In the genomic region with DNA sequence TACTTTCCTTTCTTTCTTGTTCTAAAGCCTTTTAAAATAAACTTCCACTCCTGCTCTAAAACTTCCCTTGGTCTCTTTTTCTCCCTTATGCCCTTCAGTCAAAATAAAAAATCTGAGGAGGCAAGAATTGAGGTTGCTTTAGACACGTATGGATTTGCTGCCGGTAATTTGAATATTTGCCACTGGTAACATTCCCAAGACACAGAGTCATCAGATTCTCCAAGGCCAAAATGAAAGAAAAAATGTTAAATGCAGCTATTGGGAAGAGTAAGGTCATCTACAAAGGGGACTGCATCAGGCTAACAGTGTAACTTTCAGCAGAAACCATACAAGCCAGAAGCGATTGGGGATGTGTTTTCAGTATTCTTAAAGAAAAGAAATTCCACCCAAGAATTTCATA, we compare ENCODE assay signal across 29 cellular contexts.
DNase-seq lines count a peak whose midpoint lies in the region; ATAC-seq, FAIRE-seq and TF ChIP-seq lines count a peak whose summit lies in the region.
"Had no signal": no experiment of that assay in that cellular context is flagged by ENCODE, and none has a peak within 500 bp of the region (broad histone marks: within the 10 kb centered on the region; RNA-seq: fewer than 3 reads in every experiment).

No MANE protein-coding gene starts in this region.

- no peaks in the 10 kb centered on the region for H3K79me2 ChIP-seq in keratinocyte (ENCODE audit: control insufficient read depth, insufficient read depth, low read length)
- H3K79me2 ChIP-seq: parathyroid adenoma had no signal

- TF ChIP-seq EP300 in tibial nerve (IDR thresholded peaks at IDR 0.05): no peak

- H3K27ac ChIP-seq in keratinocyte (ENCODE audit: control insufficient read depth, insufficient read depth, low read length) (no peak overlapping the region), tibial nerve (no peak overlapping the region)
- H3K27ac ChIP-seq: BLaER1, HL-60, neural progenitor cell, parathyroid adenoma, SJSA1, testis, uterus, WERI-Rb-1 had no signal

- H3K9me3 ChIP-seq in keratinocyte (ENCODE audit: control insufficient read depth, low read depth, low read length): no peaks in the 10 kb centered on the region
- H3K9me3 ChIP-seq in tibial nerve: no peaks in the 10 kb centered on the region
- H3K9me3 ChIP-seq: BLaER1, SJSA1, testis, uterus had no signal

- no peak for ATAC-seq in HG02642 (IDR thresholded peaks at IDR 0.05; ENCODE audit: poor library complexity, unreplicated experiment)

- peak overlapping the region; percentile 1 for H3K4me2 ChIP-seq in keratinocyte (ENCODE audit: control insufficient read depth, extremely low read depth, insufficient read depth, low read depth, low read length)
- H3K4me2 ChIP-seq: BLaER1, neural progenitor cell, smooth muscle cell had no signal

- FAIRE-seq in bronchial epithelial cell (lab: Jason Lieb, UNC) (no peak), keratinocyte (lab: Jason Lieb, UNC) (no peak)
- FAIRE-seq: GM12891 had no signal

- 27 to 36% methylated on average over 3 of the region's 3 CpGs for WGBS in tibial nerve, 2 donors

- no peaks in the 10 kb centered on the region for H4K20me1 ChIP-seq in keratinocyte (ENCODE audit: control insufficient read depth, extremely low read depth, insufficient read depth, low read length)
- H4K20me1 ChIP-seq: BLaER1 had no signal

- no peak for TF ChIP-seq CTCF in bronchial epithelial cell (IDR thresholded peaks at IDR 0.05; ENCODE audit: insufficient read depth, low read length, severe bottlenecking)
- no peak for TF ChIP-seq CTCF in keratinocyte (optimal IDR thresholded peaks at IDR 0.05 in 1 of 3, IDR thresholded peaks at IDR 0.05 in 1 of 3, conservative IDR thresholded peaks at IDR 0.05 in 1 of 3; ENCODE audit: extremely low read depth in 1 of 3, insufficient read depth in 2 of 3, low read length in 3 of 3)
- no peak for TF ChIP-seq CTCF in tibial nerve (IDR thresholded peaks at IDR 0.05)

- H3K9me1 ChIP-seq in keratinocyte (ENCODE audit: control insufficient read depth, extremely low read depth, insufficient read depth, low read length): no peaks in the 10 kb centered on the region

- no peak for TF ChIP-seq POLR2A in tibial nerve (IDR thresholded peaks at IDR 0.05)

- peak; percentile 80 for DNase-seq in EL
- peak; percentile 62 for DNase-seq in RPMI7951 (ENCODE audit: low read depth)
- peak; percentile 1 for DNase-seq in bronchial epithelial cell (ENCODE audit: low read depth)
- no peak for DNase-seq in keratinocyte (ENCODE audit: low read depth, low spot score)
- no peak for DNase-seq in activated CD4-positive, CD25-positive, alpha-beta regulatory T cell treated with anti-CD3 and anti-CD28 coated beads, Interleukin-2, amount 50 U/mL, for 72 hours
- DNase-seq in NCI-H2107 treated with DMSO at 0.1 percent for 48 hours (lab: John Stamatoyannopoulos, UW; ENCODE audit: unreplicated experiment): no peak
- no peak for DNase-seq in tibial nerve (ENCODE audit: low spot score in 2 of 2)
- DNase-seq: activated CD4-positive, alpha-beta T cell treated with anti-CD3 and anti-CD28 coated beads for 48 hours; aorta; DMS 273 treated with DMSO at 0.1 percent for 48 hours; hypothalamus; Karpas-422; NCI-H1417 treated with DMSO at 0.1 percent for 48 hours; NCI-H2029 treated with DMSO at 0.1 percent for 48 hours; NCI-H2227 treated with DMSO at 0.1 percent for 48 hours; NCI-H69; stimulated activated naive CD4-positive, alpha-beta T cell treated with Interleukin-2 at 50 U/mL for 16 hours; T1000; testis; uterus; WERI-Rb-1 had no signal

- dilution Hi-C loops in keratinocyte (cut with MboI; ENCODE audit: extremely low pct_ligation_motif_present, low sequenced_read_pairs): no loop called here

- H3K4me1 ChIP-seq in keratinocyte (ENCODE audit: control insufficient read depth, extremely low read depth, insufficient read depth, low read length) (no peaks in the 10 kb centered on the region), tibial nerve (no peaks in the 10 kb centered on the region)
- H3K4me1 ChIP-seq: BLaER1, neural progenitor cell, parathyroid adenoma, SJSA1, testis, uterus had no signal

- H3K4me3 ChIP-seq in bronchial epithelial cell (ENCODE audit: low read depth, low read length) (no peak overlapping the region), keratinocyte (ENCODE audit: control insufficient read depth in 2 of 3, extremely low read depth in 1 of 3, insufficient read depth in 2 of 3, low read depth in 1 of 3, low read length in 3 of 3) (no peak overlapping the region), tibial nerve (no peak overlapping the region)
- H3K4me3 ChIP-seq: BLaER1, neural progenitor cell, SJSA1, smooth muscle cell, testis, uterus had no signal

- H3K27me3 ChIP-seq in bronchial epithelial cell (ENCODE audit: control insufficient read depth, insufficient read depth, low read length) (no peaks in the 10 kb centered on the region), keratinocyte (ENCODE audit: control insufficient read depth, extremely low read depth, insufficient read depth, low read length) (no peaks in the 10 kb centered on the region), tibial nerve (no peaks in the 10 kb centered on the region)
- H3K27me3 ChIP-seq: BLaER1, neural progenitor cell, SJSA1, testis, uterus had no signal

- no peak overlapping the region for H2AFZ ChIP-seq in keratinocyte (ENCODE audit: control insufficient read depth, low read length)
- H2AFZ ChIP-seq: neural progenitor cell, parathyroid adenoma had no signal

- H3K36me3 ChIP-seq in bronchial epithelial cell (ENCODE audit: control insufficient read depth, insufficient read depth, low read length) (no peaks in the 10 kb centered on the region), keratinocyte (ENCODE audit: control insufficient read depth in 2 of 2, extremely low read depth in 1 of 2, insufficient read depth in 2 of 2, low read length in 2 of 2) (no peaks in the 10 kb centered on the region), tibial nerve (no peaks in the 10 kb centered on the region)
- H3K36me3 ChIP-seq: BLaER1, neural progenitor cell, SJSA1, uterus, WERI-Rb-1 had no signal

- H3K9ac ChIP-seq in keratinocyte (ENCODE audit: control insufficient read depth, extremely low read depth, insufficient read depth, low read length): no peak overlapping the region
- H3K9ac ChIP-seq: BLaER1, neural progenitor cell, parathyroid adenoma had no signal

Comparison
In these comparisons a context has a peak if more than half of its experiments do, and no peak if none do; other contexts are left out.
1. DNase-seq: peak in EL (single experiment), RPMI7951 (single experiment) and bronchial epithelial cell (single experiment); none in keratinocyte (single experiment), activated CD4-positive, CD25-positive, alpha-beta regulatory T cell treated with anti-CD3 and anti-CD28 coated beads, Interleukin-2, amount 50 U/mL, for 72 hours (single experiment), NCI-H2107 treated with DMSO at 0.1 percent for 48 hours (single experiment) and tibial nerve (0 of 2).